In the genomic region with DNA sequence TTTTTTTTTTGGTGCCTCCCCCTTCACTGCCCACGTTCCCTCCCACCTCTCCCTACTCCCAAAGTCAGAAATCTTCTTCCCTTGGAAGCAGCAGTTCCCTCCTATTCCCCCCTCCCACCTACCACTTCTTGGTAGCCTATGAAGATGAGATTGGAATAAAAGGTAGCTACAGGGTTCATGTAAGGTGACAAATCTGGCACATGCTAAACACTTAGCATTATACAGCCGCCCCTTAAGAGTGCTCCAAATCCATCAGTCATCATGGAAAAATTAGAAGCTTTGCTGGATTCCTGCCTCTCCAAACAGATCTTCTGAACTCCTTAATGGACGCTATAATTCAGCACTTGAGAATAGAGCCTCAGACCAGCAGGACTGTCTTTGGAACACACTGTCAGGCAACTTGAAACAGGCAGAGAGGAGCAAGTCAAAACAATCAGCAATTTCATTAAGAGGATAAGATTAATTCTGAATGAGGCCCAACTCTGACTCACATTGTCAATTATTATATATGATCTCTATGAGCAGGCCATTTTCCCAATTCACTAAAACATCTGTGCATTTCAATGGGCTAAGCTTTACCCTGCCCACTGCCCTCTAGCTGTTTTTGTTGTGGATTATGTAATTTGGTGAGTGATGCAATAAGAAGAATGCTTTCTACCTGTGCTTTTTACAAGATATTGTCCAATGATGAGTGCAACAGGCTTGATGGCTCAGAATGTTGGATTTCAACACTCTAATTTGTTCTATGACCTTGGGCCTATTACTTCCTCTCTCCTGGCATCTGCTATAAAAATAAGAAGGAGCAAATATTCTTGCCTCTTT, we compare ENCODE assay signal across 11 cellular contexts. TPM values are rescaled to one million over a fixed set of nuclear protein-coding genes. Genes with fewer than 3 reads are reported as not detected.
A peak's percentile ranks its signal among the peaks of the same experiment; 100 is the strongest.
DNase-seq lines count a peak whose midpoint lies in the region; ATAC-seq, FAIRE-seq and TF ChIP-seq lines count a peak whose summit lies in the region.
"Had no signal": no experiment of that assay in that cellular context is flagged by ENCODE, and none has a peak within 500 bp of the region (broad histone marks: within the 10 kb centered on the region; RNA-seq: fewer than 3 reads in every experiment).

No MANE protein-coding gene starts in this region.

- no peaks in the 10 kb centered on the region for H3K36me3 ChIP-seq in endodermal cell (ENCODE audit: control insufficient read depth, insufficient read depth, low read length)

- H3K27me3 Mint-ChIP-seq in chondrocyte (ENCODE audit: low read depth) (no peaks in the 10 kb centered on the region), endodermal cell (ENCODE audit: insufficient read depth) (peaks cover 2% of the 10 kb centered on the region)
- H3K27me3 Mint-ChIP-seq: CD4-positive, CD25-positive, alpha-beta regulatory T cell had no signal

- H3K9me3 Mint-ChIP-seq in chondrocyte (ENCODE audit: low read depth) (no peaks in the 10 kb centered on the region), endodermal cell (no peaks in the 10 kb centered on the region)

- H3K27ac Mint-ChIP-seq in chondrocyte (ENCODE audit: unreplicated experiment) (peak overlapping the region; percentile 28), endodermal cell (no peak overlapping the region)
- H3K27ac Mint-ChIP-seq: CD4-positive, CD25-positive, alpha-beta regulatory T cell had no signal

- H3K4me3 Mint-ChIP-seq in chondrocyte (ENCODE audit: unreplicated experiment), result no peak overlapping the region
- no peak overlapping the region for H3K4me3 Mint-ChIP-seq in endodermal cell
- H3K4me3 Mint-ChIP-seq: CD4-positive, CD25-positive, alpha-beta regulatory T cell had no signal

- WGBS in endodermal cell (ENCODE audit: insufficient coverage in 1 of 2, insufficient read length in 1 of 2), 2 experiments, result 92 to 100% methylated on average over 2 to 3 of the region's 3 CpGs

- FAIRE-seq in H54 (lab: Jason Lieb, UNC), result peak; percentile 41
- FAIRE-seq: TTC549 had no signal

- H3K4me1 Mint-ChIP-seq in chondrocyte (ENCODE audit: low read depth), result peaks cover 20% of the 10 kb centered on the region
- H3K4me1 Mint-ChIP-seq in endodermal cell, result peaks cover 18% of the 10 kb centered on the region

- no peak overlapping the region for H3K27ac ChIP-seq in endodermal cell (ENCODE audit: low read depth, low read length)

- no peak for TF ChIP-seq POLR2A in H54 (IDR thresholded peaks at IDR 0.05; ENCODE audit: low read depth, low read length)

- DNase-seq in H54 (ENCODE audit: insufficient read length, low spot score), result no peak
- peak; percentile 99 for DNase-seq in NCI-H524 treated with DMSO at 0.1 percent for 48 hours (lab: John Stamatoyannopoulos, UW)
- no peak for DNase-seq in chondrocyte (ENCODE audit: low spot score)
- DNase-seq in omental fat pad (ENCODE audit: low spot score), result no peak
- DNase-seq in activated T-cell treated with anti-CD3 and anti-CD28 coated beads, Interleukin-2, amount 50 U/mL, for 1 hour, result no peak
- DNase-seq in NCI-H2029 (lab: John Stamatoyannopoulos, UW), result no peak
- no peak for DNase-seq in endodermal cell
- DNase-seq: NCI-H2081 treated with DMSO at 0.1 percent for 48 hours had no signal

- H3K27me3 ChIP-seq in endodermal cell (ENCODE audit: control insufficient read depth, insufficient read depth, low read length, poor library complexity, severe bottlenecking), result no peaks in the 10 kb centered on the region

- no peaks in the 10 kb centered on the region for H3K9me3 ChIP-seq in endodermal cell (ENCODE audit: control insufficient read depth, low read length)

- H3K9ac ChIP-seq in endodermal cell (ENCODE audit: extremely low read depth, low read length, poor library complexity, severe bottlenecking), result no peak overlapping the region

- H3K4me3 ChIP-seq in endodermal cell (ENCODE audit: low read length), result no peak overlapping the region

- TF ChIP-seq CTCF in chondrocyte (IDR thresholded peaks at IDR 0.05) (no peak), omental fat pad (IDR thresholded peaks at IDR 0.05) (no peak), endodermal cell (conservative IDR thresholded peaks at IDR 0.05) (no peak)

- no peaks in the 10 kb centered on the region for H3K4me1 ChIP-seq in endodermal cell (ENCODE audit: control insufficient read depth, insufficient read depth, low read length)

- ATAC-seq in omental fat pad (ENCODE audit: low FRiP score) (peak; percentile 65), GM21576 (IDR thresholded peaks at IDR 0.05; ENCODE audit: unreplicated experiment) (no peak)

- H3K36me3 Mint-ChIP-seq in chondrocyte (ENCODE audit: low read depth), result no peaks in the 10 kb centered on the region
- no peaks in the 10 kb centered on the region for H3K36me3 Mint-ChIP-seq in endodermal cell (ENCODE audit: low read depth)
- H3K36me3 Mint-ChIP-seq: CD4-positive, CD25-positive, alpha-beta regulatory T cell had no signal

RNA-seq across cellular contexts. Expression of a gene that starts 34.6 kb away (rescaled TPM):
- 26.7 to 29.8 TPM (median 26.8 TPM) in 3 replicates for total RNA-seq in chondrocyte
- 10 to 100 TPM; 22.0 to 74.8 (median 35.9) TPM for total RNA-seq in omental fat pad
- 10 to 100 TPM; 50.8 to 61.7 TPM for total RNA-seq in endodermal cell
- 40.7 TPM for polyA plus RNA-seq in endodermal cell (2013, experiment 1 of 2)
- 43.1 TPM for polyA plus RNA-seq in endodermal cell (2013, experiment 2 of 2)
- total RNA-seq: CD4-positive, CD25-positive, alpha-beta regulatory T cell had no signal
